ENCODE assay signal across 34 cellular contexts in genomic region chr6:24823185-24823584, GRCh38. TPM values are rescaled to one million over a fixed set of nuclear protein-coding genes. Genes with fewer than 3 reads are reported as not detected.
"Had no signal": no experiment of that assay in that cellular context is flagged by ENCODE, and none has a peak within 500 bp of the region (broad histone marks: within the 10 kb centered on the region; RNA-seq: fewer than 3 reads in every experiment).

No MANE protein-coding gene starts in this region.

- H3K36me3 ChIP-seq: adrenal gland, colonic mucosa, thyroid gland had no signal

- H3K4me3 Mint-ChIP-seq: activated CD4-positive, alpha-beta T cell treated with anti-CD3 and anti-CD28 coated beads, Interleukin-2, amount 10 ng/mL, durations not matched to agents 24 days and 14 days; activated T-cell treated with anti-CD3 and anti-CD28 coated beads, Interleukin-2, amount 50 U/mL, for 4 hours; effector memory CD8-positive, alpha-beta T cell; nephron progenitor cell; stimulated activated naive B cell treated with anti-CD40 and anti-IgM and Interleukin-4, amounts not matched to agents 10 μg/mL and 1 μg/mL and 100 μg/mL, for 72 hours; T-helper 1 cell treated with Interleukin-12 subunit alpha and Interleukin-12 subunit beta and Interleukin-4 antibody, amounts not matched to agents 30 μg/mL and 1 μg/mL, for 36 hours had no signal

- DNase-seq: activated CD4-positive, alpha-beta T cell treated with anti-CD3 and anti-CD28 coated beads, Interleukin-2, amount 10 ng/mL, durations not matched to agents 24 days and 14 days; activated CD4-positive, CD25-positive, alpha-beta regulatory T cell treated with anti-CD3 and anti-CD28 coated beads, Interleukin-2, amount 50 U/mL, for 72 hours; activated T-cell treated with anti-CD3 and anti-CD28 coated beads, Interleukin-2, amount 50 U/mL, for 4 hours; adrenal gland; aorta; body of pancreas; cerebellar nuclear complex; colonic mucosa; effector memory CD8-positive, alpha-beta T cell; erythroblast; gastrocnemius medialis; glutamatergic neuron; left lung; lower lobe of right lung; nephron progenitor cell; sigmoid colon; SK-N-SH; small intestine; stimulated activated CD4-positive, alpha-beta T cell treated with anti-CD3 and anti-CD28 coated beads, Interleukin-4, amount 100 ng/mL, for 4 hours; stimulated activated CD8-positive, alpha-beta memory T cell treated with anti-CD3 and anti-CD28 coated beads, Interleukin-4, amount 100 ng/mL, for 48 hours; stimulated activated naive B cell treated with anti-CD40 and anti-IgM and Interleukin-4, amounts not matched to agents 10 μg/mL and 1 μg/mL and 100 μg/mL, for 72 hours; stomach; SW 1271; T1000; thyroid gland; upper lobe of left lung had no signal

- H3K4me1 ChIP-seq: adrenal gland, colonic mucosa, gastrocnemius medialis, left lung, lower lobe of right lung, sigmoid colon, stomach, upper lobe of left lung, vagina had no signal

- H3K27me3 ChIP-seq: adrenal gland, body of pancreas, colonic mucosa, gastrocnemius medialis, left lung, neutrophil, sigmoid colon, stomach, thyroid gland, upper lobe of left lung, vagina had no signal

- H3K4me3 ChIP-seq: adrenal gland, body of pancreas, colonic mucosa, gastrocnemius medialis, left lung, lower lobe of right lung, sigmoid colon, stomach, thyroid gland, upper lobe of left lung, vagina had no signal

- ATAC-seq: activated T-cell treated with anti-CD3 and anti-CD28 coated beads, Interleukin-2, amount 50 U/mL, for 4 hours; body of pancreas; effector memory CD8-positive, alpha-beta T cell; gastrocnemius medialis; left lung; lower lobe of right lung; stimulated activated naive B cell treated with anti-CD40 and anti-IgM and Interleukin-4, amounts not matched to agents 10 μg/mL and 1 μg/mL and 100 μg/mL, for 72 hours had no signal

- H3K27ac ChIP-seq: adrenal gland, body of pancreas, colonic mucosa, gastrocnemius medialis, left lung, lower lobe of right lung, neutrophil, sigmoid colon, thyroid gland, upper lobe of left lung, vagina had no signal

- H3K9me3 Mint-ChIP-seq: activated CD4-positive, alpha-beta T cell treated with anti-CD3 and anti-CD28 coated beads, Interleukin-2, amount 10 ng/mL, durations not matched to agents 24 days and 14 days; activated T-cell treated with anti-CD3 and anti-CD28 coated beads, Interleukin-2, amount 50 U/mL, for 4 hours; activated T-helper 2 cell treated with anti-CD3 and anti-CD28 coated beads, Interferon-gamma antibody, Interleukin-2, Interleukin-4, amounts not matched to agents 10 μg/mL and 5 μg/mL and 100 μg/mL, durations not matched to agents 14 hours and 24 hours and 36 hours; effector memory CD8-positive, alpha-beta T cell; nephron progenitor cell; stimulated activated naive B cell treated with anti-CD40 and anti-IgM and Interleukin-4, amounts not matched to agents 10 μg/mL and 1 μg/mL and 100 μg/mL, for 72 hours; T-helper 1 cell treated with Interleukin-12 subunit alpha and Interleukin-12 subunit beta and Interleukin-4 antibody, amounts not matched to agents 30 μg/mL and 1 μg/mL, for 36 hours had no signal

- H3K27ac Mint-ChIP-seq: activated CD4-positive, alpha-beta T cell treated with anti-CD3 and anti-CD28 coated beads, Interleukin-2, amount 10 ng/mL, durations not matched to agents 24 days and 14 days; activated T-helper 2 cell treated with anti-CD3 and anti-CD28 coated beads, Interferon-gamma antibody, Interleukin-2, Interleukin-4, amounts not matched to agents 10 μg/mL and 5 μg/mL and 100 μg/mL, durations not matched to agents 14 hours and 24 hours and 36 hours; nephron progenitor cell; stimulated activated naive B cell treated with anti-CD40 and anti-IgM and Interleukin-4, amounts not matched to agents 10 μg/mL and 1 μg/mL and 100 μg/mL, for 72 hours; T-helper 1 cell treated with Interleukin-12 subunit alpha and Interleukin-12 subunit beta and Interleukin-4 antibody, amounts not matched to agents 30 μg/mL and 1 μg/mL, for 36 hours had no signal

- H3K9me3 ChIP-seq: body of pancreas, colonic mucosa, gastrocnemius medialis, left lung, lower lobe of right lung, sigmoid colon, SK-N-SH, stomach, thyroid gland, upper lobe of left lung, vagina had no signal

- H3K27me3 Mint-ChIP-seq: activated CD4-positive, alpha-beta T cell treated with anti-CD3 and anti-CD28 coated beads, Interleukin-2, amount 10 ng/mL, durations not matched to agents 24 days and 14 days; effector memory CD8-positive, alpha-beta T cell; stimulated activated naive B cell treated with anti-CD40 and anti-IgM and Interleukin-4, amounts not matched to agents 10 μg/mL and 1 μg/mL and 100 μg/mL, for 72 hours had no signal

RNA-seq across cellular contexts. Expression of gene ARMH2, which starts 24.5 kb away (rescaled TPM):
- total RNA-seq: activated T-cell treated with anti-CD3 and anti-CD28 coated beads, Interleukin-2, amount 50 U/mL, for 4 hours; activated T-helper 2 cell treated with anti-CD3 and anti-CD28 coated beads, Interferon-gamma antibody, Interleukin-2, Interleukin-4, amounts not matched to agents 10 μg/mL and 5 μg/mL and 100 μg/mL, durations not matched to agents 14 hours and 24 hours and 36 hours; adrenal gland; aorta; body of pancreas; colonic mucosa; dermis microvascular lymphatic vessel endothelial cell; gastrocnemius medialis; mononuclear cell; osteocyte; posterior vena cava; sigmoid colon; stomach; thyroid gland; vagina had no signal
